ENCODE assay signal across 2 cellular contexts in the genomic region with DNA sequence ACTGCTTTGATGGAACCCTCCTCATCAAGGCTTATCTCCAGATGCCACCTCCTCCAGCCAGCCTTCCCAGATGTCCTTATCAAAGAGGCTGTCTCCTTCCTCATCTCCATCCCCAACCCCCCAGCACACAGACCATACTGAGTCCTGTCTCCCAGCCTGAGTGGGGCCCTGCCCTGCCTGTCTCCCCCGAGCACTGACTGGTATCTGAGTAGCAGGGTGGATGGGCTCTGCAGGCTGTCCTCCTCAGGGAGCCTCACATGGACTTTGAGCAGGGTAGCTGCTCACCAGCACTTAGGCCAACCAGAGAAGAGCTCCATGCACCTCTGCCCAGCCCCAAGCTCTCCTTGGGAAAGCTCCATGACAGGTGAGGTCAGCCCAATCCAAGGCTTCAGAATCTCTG.
TF ChIP-seq lines count a peak whose summit lies in the region.

No MANE protein-coding gene starts in this region.

TF ChIP-seq in SK-N-SH, 30 proteins besides CTCF, POLR2A, EP300 and RAD21:
- no peak for TF ChIP-seq FOSL2 (IDR thresholded peaks at IDR 0.05; ENCODE audit: borderline replicate concordance, low read depth)
- TF ChIP-seq POLR2AphosphoS5 (IDR thresholded peaks at IDR 0.05; ENCODE audit: low read depth, low read length) = no peak
- TF ChIP-seq, protein P1, sequence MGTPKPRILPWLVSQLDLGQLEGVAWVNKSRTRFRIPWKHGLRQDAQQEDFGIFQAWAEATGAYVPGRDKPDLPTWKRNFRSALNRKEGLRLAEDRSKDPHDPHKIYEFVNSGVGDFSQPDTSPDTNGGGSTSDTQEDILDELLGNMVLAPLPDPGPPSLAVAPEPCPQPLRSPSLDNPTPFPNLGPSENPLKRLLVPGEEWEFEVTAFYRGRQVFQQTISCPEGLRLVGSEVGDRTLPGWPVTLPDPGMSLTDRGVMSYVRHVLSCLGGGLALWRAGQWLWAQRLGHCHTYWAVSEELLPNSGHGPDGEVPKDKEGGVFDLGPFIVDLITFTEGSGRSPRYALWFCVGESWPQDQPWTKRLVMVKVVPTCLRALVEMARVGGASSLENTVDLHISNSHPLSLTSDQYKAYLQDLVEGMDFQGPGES (IDR thresholded peaks at IDR 0.05; ENCODE audit: low read depth, low read length) = no peak
- no peak for TF ChIP-seq NFIC (IDR thresholded peaks at IDR 0.05; ENCODE audit: borderline replicate concordance)
- TF ChIP-seq GABPA (IDR thresholded peaks at IDR 0.05; ENCODE audit: low read depth) = no peak
- TF ChIP-seq, protein P2, sequence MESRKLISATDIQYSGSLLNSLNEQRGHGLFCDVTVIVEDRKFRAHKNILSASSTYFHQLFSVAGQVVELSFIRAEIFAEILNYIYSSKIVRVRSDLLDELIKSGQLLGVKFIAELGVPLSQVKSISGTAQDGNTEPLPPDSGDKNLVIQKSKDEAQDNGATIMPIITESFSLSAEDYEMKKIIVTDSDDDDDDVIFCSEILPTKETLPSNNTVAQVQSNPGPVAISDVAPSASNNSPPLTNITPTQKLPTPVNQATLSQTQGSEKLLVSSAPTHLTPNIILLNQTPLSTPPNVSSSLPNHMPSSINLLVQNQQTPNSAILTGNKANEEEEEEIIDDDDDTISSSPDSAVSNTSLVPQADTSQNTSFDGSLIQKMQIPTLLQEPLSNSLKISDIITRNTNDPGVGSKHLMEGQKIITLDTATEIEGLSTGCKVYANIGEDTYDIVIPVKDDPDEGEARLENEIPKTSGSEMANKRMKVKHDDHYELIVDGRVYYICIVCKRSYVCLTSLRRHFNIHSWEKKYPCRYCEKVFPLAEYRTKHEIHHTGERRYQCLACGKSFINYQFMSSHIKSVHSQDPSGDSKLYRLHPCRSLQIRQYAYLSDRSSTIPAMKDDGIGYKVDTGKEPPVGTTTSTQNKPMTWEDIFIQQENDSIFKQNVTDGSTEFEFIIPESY (IDR thresholded peaks at IDR 0.05; ENCODE audit: borderline replicate concordance, low read depth) = no peak
- TF ChIP-seq SIN3A (IDR thresholded peaks at IDR 0.05; ENCODE audit: borderline replicate concordance, low read depth, low read length) = no peak
- no peak for TF ChIP-seq RFX5 (IDR thresholded peaks at IDR 0.05; ENCODE audit: low read length)
- TF ChIP-seq, protein P3, sequence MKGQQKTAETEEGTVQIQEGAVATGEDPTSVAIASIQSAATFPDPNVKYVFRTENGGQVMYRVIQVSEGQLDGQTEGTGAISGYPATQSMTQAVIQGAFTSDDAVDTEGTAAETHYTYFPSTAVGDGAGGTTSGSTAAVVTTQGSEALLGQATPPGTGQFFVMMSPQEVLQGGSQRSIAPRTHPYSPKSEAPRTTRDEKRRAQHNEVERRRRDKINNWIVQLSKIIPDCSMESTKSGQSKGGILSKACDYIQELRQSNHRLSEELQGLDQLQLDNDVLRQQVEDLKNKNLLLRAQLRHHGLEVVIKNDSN (IDR thresholded peaks at IDR 0.05; ENCODE audit: borderline replicate concordance, low read depth) = no peak
- TF ChIP-seq TCF12 (IDR thresholded peaks at IDR 0.05) = no peak
- TF ChIP-seq RCOR1 (IDR thresholded peaks at IDR 0.05; ENCODE audit: low read length) = no peak
- TF ChIP-seq EZH2phosphoT487 (IDR thresholded peaks at IDR 0.05; ENCODE audit: borderline replicate concordance, low read depth) = no peak

TF ChIP-seq in SK-N-SH treated with all-trans-retinoic acid at 6 μM for 48 hours, 23 proteins besides CTCF, POLR2A, EP300 and RAD21:
- TF ChIP-seq, protein P4, sequence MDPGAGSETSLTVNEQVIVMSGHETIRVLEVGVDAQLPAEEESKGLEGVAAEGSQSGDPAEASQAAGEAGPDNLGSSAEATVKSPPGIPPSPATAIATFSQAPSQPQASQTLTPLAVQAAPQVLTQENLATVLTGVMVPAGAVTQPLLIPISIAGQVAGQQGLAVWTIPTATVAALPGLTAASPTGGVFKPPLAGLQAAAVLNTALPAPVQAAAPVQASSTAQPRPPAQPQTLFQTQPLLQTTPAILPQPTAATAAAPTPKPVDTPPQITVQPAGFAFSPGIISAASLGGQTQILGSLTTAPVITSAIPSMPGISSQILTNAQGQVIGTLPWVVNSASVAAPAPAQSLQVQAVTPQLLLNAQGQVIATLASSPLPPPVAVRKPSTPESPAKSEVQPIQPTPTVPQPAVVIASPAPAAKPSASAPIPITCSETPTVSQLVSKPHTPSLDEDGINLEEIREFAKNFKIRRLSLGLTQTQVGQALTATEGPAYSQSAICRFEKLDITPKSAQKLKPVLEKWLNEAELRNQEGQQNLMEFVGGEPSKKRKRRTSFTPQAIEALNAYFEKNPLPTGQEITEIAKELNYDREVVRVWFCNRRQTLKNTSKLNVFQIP (CRISPR knock-in tag; IDR thresholded peaks at IDR 0.05; ENCODE audit: borderline replicate concordance, low read depth) = no peak
- TF ChIP-seq OSR1 (CRISPR knock-in tag; IDR thresholded peaks at IDR 0.05) = no peak
- TF ChIP-seq ZNF8 (CRISPR knock-in tag; IDR thresholded peaks at IDR 0.05) = no peak
- TF ChIP-seq ARNTL (CRISPR knock-in tag; IDR thresholded peaks at IDR 0.05; ENCODE audit: borderline replicate concordance, low read depth) = no peak
- no peak for TF ChIP-seq TCF4 (CRISPR knock-in tag; IDR thresholded peaks at IDR 0.05; ENCODE audit: borderline replicate concordance)
- TF ChIP-seq, protein P5, sequence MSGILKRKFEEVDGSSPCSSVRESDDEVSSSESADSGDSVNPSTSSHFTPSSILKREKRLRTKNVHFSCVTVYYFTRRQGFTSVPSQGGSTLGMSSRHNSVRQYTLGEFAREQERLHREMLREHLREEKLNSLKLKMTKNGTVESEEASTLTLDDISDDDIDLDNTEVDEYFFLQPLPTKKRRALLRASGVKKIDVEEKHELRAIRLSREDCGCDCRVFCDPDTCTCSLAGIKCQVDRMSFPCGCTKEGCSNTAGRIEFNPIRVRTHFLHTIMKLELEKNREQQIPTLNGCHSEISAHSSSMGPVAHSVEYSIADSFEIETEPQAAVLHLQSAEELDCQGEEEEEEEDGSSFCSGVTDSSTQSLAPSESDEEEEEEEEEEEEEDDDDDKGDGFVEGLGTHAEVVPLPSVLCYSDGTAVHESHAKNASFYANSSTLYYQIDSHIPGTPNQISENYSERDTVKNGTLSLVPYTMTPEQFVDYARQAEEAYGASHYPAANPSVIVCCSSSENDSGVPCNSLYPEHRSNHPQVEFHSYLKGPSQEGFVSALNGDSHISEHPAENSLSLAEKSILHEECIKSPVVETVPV (CRISPR knock-in tag; IDR thresholded peaks at IDR 0.05) = no peak
- TF ChIP-seq ZFP3 (CRISPR knock-in tag; IDR thresholded peaks at IDR 0.05) = no peak
